ENCODE assay signal across 13 cellular contexts in genomic region chr5:14743601-14744295, GRCh38.
DNase-seq lines count a peak whose midpoint lies in the region; ATAC-seq and TF ChIP-seq lines count a peak whose summit lies in the region.
"Had no signal": no experiment of that assay in that cellular context is flagged by ENCODE, and none has a peak within 500 bp of the region (broad histone marks: within the 10 kb centered on the region; RNA-seq: fewer than 3 reads in every experiment).

No MANE protein-coding gene starts in this region.

- no peaks in the 10 kb centered on the region for H4K20me1 ChIP-seq in GM23248 (ENCODE audit: insufficient read depth)

- H3K27ac ChIP-seq in CD4-positive, alpha-beta T cell (ENCODE audit: low read depth, low read length) = no peak overlapping the region
- no peak overlapping the region for H3K27ac ChIP-seq in GM23248
- peak overlapping the region; percentile 67 to 77 for H3K27ac ChIP-seq in ascending aorta
- H3K27ac ChIP-seq: transverse colon had no signal

- TF ChIP-seq CTCF in CD4-positive, alpha-beta T cell (IDR thresholded peaks at IDR 0.05) = no peak
- TF ChIP-seq CTCF in ascending aorta (IDR thresholded peaks at IDR 0.05) = no peak
- TF ChIP-seq CTCF in nephron progenitor cell (IDR thresholded peaks at IDR 0.05) = no peak
- no peak for TF ChIP-seq CTCF in endothelial cell (IDR thresholded peaks at IDR 0.05; ENCODE audit: unreplicated experiment)

- in situ Hi-C loops in GM23248 (cut with MboI) = no loop called here

- H3K36me3 ChIP-seq in GM23248 (ENCODE audit: low read depth) (peaks cover 21% of the 10 kb centered on the region; the same call in 1 of the 2 replicates), ascending aorta (peaks cover 19 to 54% of the 10 kb centered on the region in 2 donors)
- H3K36me3 ChIP-seq: transverse colon had no signal

- CTCF ChIA-PET in CD4-positive, alpha-beta T cell (lab: Charles Lee) = no interaction called here

- H3K27ac Mint-ChIP-seq in CD4-positive, alpha-beta T cell = peak overlapping the region; percentile 68
- H3K27ac Mint-ChIP-seq in nephron progenitor cell (peak overlapping the region; percentile 47), endothelial cell (ENCODE audit: unreplicated experiment) (no peak overlapping the region)

- peaks cover 34% of the 10 kb centered on the region for H3K4me1 Mint-ChIP-seq in CD4-positive, alpha-beta T cell (ENCODE audit: low read depth)
- H3K4me1 Mint-ChIP-seq in nephron progenitor cell = peaks cover 53% of the 10 kb centered on the region
- H3K4me1 Mint-ChIP-seq in endothelial cell (ENCODE audit: unreplicated experiment) = peaks cover 3% of the 10 kb centered on the region

- 73 to 74% methylated on average over 6 of the region's 6 CpGs for WGBS in GM23248 (ENCODE audit: low coverage in 1 of 2, low lambda C conversion rate in 2 of 2, missing lambda C conversion rate in 2 of 2), 2 experiments

- no peak overlapping the region for H3K4me3 ChIP-seq in GM23248
- H3K4me3 ChIP-seq in ascending aorta = no peak overlapping the region
- H3K4me3 ChIP-seq: transverse colon had no signal

- no peak overlapping the region for H2AFZ ChIP-seq in GM23248

- no peaks in the 10 kb centered on the region for H3K79me2 ChIP-seq in GM23248 (ENCODE audit: insufficient read depth)

- no peaks in the 10 kb centered on the region for H3K27me3 Mint-ChIP-seq in CD4-positive, alpha-beta T cell
- peaks cover 10% of the 10 kb centered on the region for H3K27me3 Mint-ChIP-seq in nephron progenitor cell (ENCODE audit: low read depth, poor library complexity)
- H3K27me3 Mint-ChIP-seq in endothelial cell (ENCODE audit: unreplicated experiment) = peaks cover 6% of the 10 kb centered on the region

- H3K9me3 Mint-ChIP-seq in CD4-positive, alpha-beta T cell = no peaks in the 10 kb centered on the region
- H3K9me3 Mint-ChIP-seq in nephron progenitor cell = no peaks in the 10 kb centered on the region
- no peaks in the 10 kb centered on the region for H3K9me3 Mint-ChIP-seq in endothelial cell (ENCODE audit: unreplicated experiment)
- H3K9me3 Mint-ChIP-seq: activated naive CD4-positive, alpha-beta T cell treated with anti-CD3 and anti-CD28 coated beads, Interleukin-2, amount 50 U/mL, for 72 hours had no signal

- H3K4me1 ChIP-seq in GM23248 (ENCODE audit: insufficient read depth) (peaks cover 21% of the 10 kb centered on the region), ascending aorta (peaks cover 11 to 38% of the 10 kb centered on the region in 2 donors)
- H3K4me1 ChIP-seq: transverse colon had no signal

- H3K9me3 ChIP-seq in CD4-positive, alpha-beta T cell (ENCODE audit: control insufficient read depth, low read length) = no peaks in the 10 kb centered on the region
- no peaks in the 10 kb centered on the region for H3K9me3 ChIP-seq in GM23248 (ENCODE audit: low read depth)
- H3K9me3 ChIP-seq in ascending aorta = no peaks in the 10 kb centered on the region
- H3K9me3 ChIP-seq: transverse colon had no signal

- H3K4me3 Mint-ChIP-seq in CD4-positive, alpha-beta T cell = no peak overlapping the region
- H3K4me3 Mint-ChIP-seq in nephron progenitor cell (no peak overlapping the region), endothelial cell (ENCODE audit: unreplicated experiment) (no peak overlapping the region)

- POLR2A ChIA-PET in CD4-positive, alpha-beta T cell (lab: Charles Lee) = no interaction called here

- DNase-seq in CD4-positive, alpha-beta T cell = no peak
- peak; percentile 75 for DNase-seq in GM23248
- DNase-seq in ascending aorta (ENCODE audit: low spot score in 2 of 2) = no peak
- no peak for DNase-seq in nephron progenitor cell
- no peak for DNase-seq in endothelial cell (ENCODE audit: low spot score)
- no peak for DNase-seq in NCI-H146 treated with DMSO at 0.1 percent for 48 hours (lab: John Stamatoyannopoulos, UW; ENCODE audit: unreplicated experiment)
- no peak for DNase-seq in hippocampal formation (lab: John Stamatoyannopoulos, UW)
- no peak for DNase-seq in GM19240 (ENCODE audit: insufficient read length, low spot score)
- DNase-seq: activated CD4-positive, alpha-beta T cell treated with anti-CD3 and anti-CD28 coated beads for 48 hours; occipital lobe; stimulated activated CD4-positive, alpha-beta T cell treated with anti-CD3 and anti-CD28 coated beads, Interleukin-4, amount 100 ng/mL, for 1 hour; transverse colon had no signal

- peaks cover 77% of the 10 kb centered on the region for H3K36me3 Mint-ChIP-seq in CD4-positive, alpha-beta T cell (ENCODE audit: low read depth)
- H3K36me3 Mint-ChIP-seq in nephron progenitor cell (ENCODE audit: low read depth) (no peaks in the 10 kb centered on the region), endothelial cell (ENCODE audit: low read depth, unreplicated experiment) (peaks cover 26% of the 10 kb centered on the region)

- H3K9ac ChIP-seq in GM23248 = no peak overlapping the region

- H3K4me2 ChIP-seq in GM23248 (ENCODE audit: unreplicated experiment) = no peak overlapping the region

- intact Hi-C loops in CD4-positive, alpha-beta T cell (cut with DNase I, micrococcal nuclease) = loop anchor here in 1 of 2 experiments (10.0 kb wide), 1 partner anchor 71 kb away; no protein-coding TSS in a partner anchor
- intact Hi-C loops in ascending aorta (cut with DNase I) = loop anchor here (5.0 kb wide), 1 partner anchor 129 kb away; the partner anchor contains the start of gene ANKH

- no peaks in the 10 kb centered on the region for H3K27me3 ChIP-seq in CD4-positive, alpha-beta T cell (ENCODE audit: control insufficient read depth, insufficient read depth, low read length)
- H3K27me3 ChIP-seq in GM23248 (replicated peaks; ENCODE audit: insufficient read depth) (no peaks in the 10 kb centered on the region), ascending aorta (no peaks in the 10 kb centered on the region)
- H3K27me3 ChIP-seq: transverse colon had no signal

- peaks cover 38% of the 10 kb centered on the region for H3F3A ChIP-seq in GM23248 (ENCODE audit: insufficient read depth)

- no peaks in the 10 kb centered on the region for H3K9me2 ChIP-seq in GM23248 (ENCODE audit: insufficient read depth)

- ATAC-seq in CD4-positive, alpha-beta T cell (ENCODE audit: poor library complexity) = no peak

Comparison
In these comparisons a context has a peak if more than half of its experiments do, and no peak if none do; other contexts are left out.
1. H3K27ac ChIP-seq: peak in ascending aorta (2 of 2); none in CD4-positive, alpha-beta T cell (single experiment) and GM23248 (single experiment).